9 cellular contexts compared by ENCODE assay signal in the genomic region with DNA sequence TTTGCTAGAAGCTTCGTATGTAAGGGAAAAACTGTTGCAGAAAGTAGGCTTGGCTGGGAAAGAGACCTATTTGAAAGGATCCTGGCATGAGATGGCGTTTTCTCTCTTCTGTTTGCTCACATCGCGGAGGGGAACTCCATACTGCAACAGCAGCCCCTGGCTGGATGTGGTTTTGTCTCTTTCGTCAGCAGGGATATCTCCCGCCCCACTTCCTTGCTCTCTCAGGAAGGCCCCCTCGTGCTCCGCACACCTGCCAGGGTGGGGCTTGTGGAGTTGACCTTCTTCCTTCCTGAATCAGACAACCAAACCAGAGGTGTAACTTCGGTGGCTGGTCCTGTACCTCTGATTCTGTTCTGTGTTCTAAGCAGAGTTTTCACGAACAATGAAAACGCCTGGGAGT. TPM values are rescaled to one million over a fixed set of nuclear protein-coding genes. Genes with fewer than 3 reads are reported as not detected.
DNase-seq lines count a peak whose midpoint lies in the region; ATAC-seq, FAIRE-seq and TF ChIP-seq lines count a peak whose summit lies in the region.
"Had no signal": no experiment of that assay in that cellular context is flagged by ENCODE, and none has a peak within 500 bp of the region (broad histone marks: within the 10 kb centered on the region; RNA-seq: fewer than 3 reads in every experiment).

No MANE protein-coding gene starts in this region.

- no peak overlapping the region for H2BK20ac ChIP-seq in H1 (ENCODE audit: low read length)

- H3K79me2 ChIP-seq in H1 (ENCODE audit: control insufficient read depth in 1 of 2, insufficient read depth in 2 of 2, low read length in 2 of 2), result no peaks in the 10 kb centered on the region

- no peaks in the 10 kb centered on the region for H3K36me3 ChIP-seq in H1 (ENCODE audit: control insufficient read depth in 2 of 4, insufficient read depth in 4 of 4, low read length in 3 of 4)

- no peak overlapping the region for H2BK15ac ChIP-seq in H1 (ENCODE audit: low read length)

- no peak overlapping the region for H3K27ac ChIP-seq in H1 (ENCODE audit: low read depth, low read length)
- H3K27ac ChIP-seq: testis had no signal

- H3K27me3 ChIP-seq in H1 (replicated peaks in 1 of 4; ENCODE audit: control insufficient read depth in 3 of 4, extremely low read depth in 1 of 4, insufficient read depth in 3 of 4, low read length in 3 of 4), result no peaks in the 10 kb centered on the region
- H3K27me3 ChIP-seq: testis had no signal

- H3K79me1 ChIP-seq in H1 (ENCODE audit: low read depth, low read length), result no peaks in the 10 kb centered on the region

- H3K9me3 Mint-ChIP-seq in activated B cell treated with CpG ODN at 0.5 μM for 24 hours, result no peaks in the 10 kb centered on the region

- no peaks in the 10 kb centered on the region for H4K20me1 ChIP-seq in H1 (replicated peaks in 1 of 2; ENCODE audit: control insufficient read depth in 1 of 2, insufficient read depth in 2 of 2, low read length in 2 of 2)

- H2BK5ac ChIP-seq in H1 (ENCODE audit: low read depth, low read length), result no peak overlapping the region

- H3K27me3 Mint-ChIP-seq in activated B cell treated with CpG ODN at 0.5 μM for 24 hours, result no peaks in the 10 kb centered on the region

- H3K4me3 ChIP-seq in H1 (ENCODE audit: extremely low read depth in 1 of 4, insufficient read depth in 2 of 4, low read depth in 3 of 4, low read length in 4 of 4), result no peak overlapping the region
- H3K4me3 ChIP-seq: testis had no signal

- peak overlapping the region; percentile 70 for H3K4me3 Mint-ChIP-seq in activated B cell treated with CpG ODN at 0.5 μM for 24 hours

- H3K4me1 ChIP-seq in H1 (replicated peaks in 1 of 4; ENCODE audit: control insufficient read depth in 3 of 4, insufficient read depth in 4 of 4, low read length in 3 of 4), result peaks cover 1 to 6% (median 2%) of the 10 kb centered on the region in 4 experiments; a peak in 3 of 7 replicates

- no peak for TF ChIP-seq CTCF in activated B cell treated with CpG ODN at 0.5 μM for 24 hours (IDR thresholded peaks at IDR 0.05)
- no peak for TF ChIP-seq CTCF in H1 (IDR thresholded peaks at IDR 0.05; ENCODE audit: control extremely low read depth in 1 of 3, insufficient read depth in 1 of 3, low read depth in 1 of 3, low read length in 3 of 3)

- H3K23ac ChIP-seq in H1 (ENCODE audit: insufficient read length), result no peak overlapping the region

- H3K56ac ChIP-seq in H1 (replicated peaks; ENCODE audit: insufficient read length, low read depth, low read length), result no peak overlapping the region

- H3K9me3 ChIP-seq in H1 (ENCODE audit: insufficient read depth in 2 of 2, low read depth in 1 of 2, low read length in 1 of 2), result no peaks in the 10 kb centered on the region
- H3K9me3 ChIP-seq: testis had no signal

- intact Hi-C loops in activated B cell treated with CpG ODN at 0.5 μM for 24 hours (cut with micrococcal nuclease), result no loop called here

- POLR2A ChIA-PET in activated B cell treated with CpG ODN at 0.5 μM for 24 hours (lab: Charles Lee) (interaction anchor here (1.2 to 2.4 kb wide), 3 partner anchors 22 to 142 kb away, joined by 3 to 12 read pairs (median 8); a partner anchor contains a TSS), H1 (lab: Charles Lee; ENCODE audit: partially characterized antibody) (interaction anchor here (0.7 kb wide), 1 partner anchor 17 kb away, joined by 5 read pairs; no protein-coding TSS in a partner anchor)

- no peak overlapping the region for H2AFZ ChIP-seq in H1 (ENCODE audit: low read length)

- H3K36me3 Mint-ChIP-seq in activated B cell treated with CpG ODN at 0.5 μM for 24 hours (ENCODE audit: low read depth), result no peaks in the 10 kb centered on the region

- peaks cover 50% of the 10 kb centered on the region for H3K4me1 Mint-ChIP-seq in activated B cell treated with CpG ODN at 0.5 μM for 24 hours

- no peak for TF ChIP-seq EP300 in H1 (IDR thresholded peaks at IDR 0.05; ENCODE audit: borderline replicate concordance in 1 of 2, low read depth in 2 of 2, low read length in 2 of 2)

- DNase-seq in stimulated activated naive CD4-positive, alpha-beta T cell (lab: John Stamatoyannopoulos, UW), result peak; percentile 21 to 68 (median 52)
- DNase-seq in stimulated activated naive CD4-positive, alpha-beta T cell treated with Interleukin-2 at 50 U/mL for 16 hours (lab: John Stamatoyannopoulos, UW), result no peak
- DNase-seq in activated B cell treated with CpG ODN at 0.5 μM for 24 hours, result no peak
- peak in 1 of 2 experiments; percentile 53 for DNase-seq in H1 (ENCODE audit: low read depth in 1 of 2, low spot score in 2 of 2)
- no peak for DNase-seq in NCI-H1930 (lab: John Stamatoyannopoulos, UW)
- no peak for DNase-seq in cerebellar nuclear complex (lab: John Stamatoyannopoulos, UW)
- DNase-seq in anterior cingulate cortex (lab: John Stamatoyannopoulos, UW), result no peak
- DNase-seq: testis had no signal

- peak; percentile 52 for FAIRE-seq in H1 (lab: Jason Lieb, UNC)

- H3K4ac ChIP-seq in H1 (replicated peaks; ENCODE audit: insufficient read length, low read depth, low read length), result no peak overlapping the region

- no peak for TF ChIP-seq RAD21 in H1 (IDR thresholded peaks at IDR 0.05 in 1 of 2, conservative IDR thresholded peaks at IDR 0.05 in 1 of 2; ENCODE audit: low read depth in 2 of 2, low read length in 2 of 2)

- no peaks in the 10 kb centered on the region; the same call in 1 of the 2 replicates for H3K23me2 ChIP-seq in H1 (ENCODE audit: low read depth, low read length)

- CTCF ChIA-PET in activated B cell treated with CpG ODN at 0.5 μM for 24 hours (lab: Charles Lee), result interaction anchor here (1.4 kb wide), 1 partner anchor 47 kb away, joined by 3 read pairs; no protein-coding TSS in a partner anchor
- CTCF ChIA-PET in H1 (lab: Charles Lee; ENCODE audit: partially characterized antibody), result interaction anchor here (1.0 to 3.7 kb wide), 9 partner anchors 10 to 91 kb away, joined by 3 to 20 read pairs (median 5); no protein-coding TSS in a partner anchor

- ATAC-seq in activated B cell treated with CpG ODN at 0.5 μM for 24 hours (ENCODE audit: low read depth) (peak; percentile 26), GM21447 (IDR thresholded peaks at IDR 0.05; ENCODE audit: unreplicated experiment) (no peak)

- peak overlapping the region; percentile 0; the same call in 1 of the 2 replicates for H4K8ac ChIP-seq in H1 (ENCODE audit: extremely low read depth, insufficient read depth, low read length)

- H3K4me2 ChIP-seq in H1 (ENCODE audit: insufficient read depth in 1 of 2, low read depth in 2 of 2, low read length in 2 of 2), result no peak overlapping the region

- no peak overlapping the region for H4K5ac ChIP-seq in H1 (ENCODE audit: insufficient read length, low read depth, low read length)

- H2AK5ac ChIP-seq in H1 (ENCODE audit: low read depth, low read length), result no peak overlapping the region

- H4K91ac ChIP-seq in H1 (replicated peaks; ENCODE audit: insufficient read length, low read length), result no peak overlapping the region

- no peak overlapping the region; a peak in 1 of 7 replicates for H3K9ac ChIP-seq in H1 (replicated peaks in 1 of 4; ENCODE audit: extremely low read depth in 1 of 4, low read depth in 3 of 4, low read length in 3 of 4)

- H3K27ac Mint-ChIP-seq in activated B cell treated with CpG ODN at 0.5 μM for 24 hours, result peak overlapping the region; percentile 27

- H2BK12ac ChIP-seq in H1 (ENCODE audit: low read depth, low read length), result no peak overlapping the region

- H3K18ac ChIP-seq in H1 (ENCODE audit: extremely low read depth, low read length), result no peak overlapping the region

- 77% methylated on average over 11 of the region's 11 CpGs; no CpG with 5 or more reads in 1 of the 2 experiments for WGBS in H1 (ENCODE audit: extremely low coverage in 1 of 2, insufficient coverage in 1 of 2, insufficient read length in 1 of 2, insufficient replicate concordance in 2 of 2, low coverage in 1 of 2, low lambda C conversion rate in 2 of 2, missing lambda C conversion rate in 1 of 2), 2 experiments

- no peak overlapping the region for H2BK120ac ChIP-seq in H1 (replicated peaks; ENCODE audit: low read depth, low read length)

- TF ChIP-seq POLR2A in H1 (IDR thresholded peaks at IDR 0.05; ENCODE audit: control extremely low read depth in 1 of 2, low read depth in 2 of 2, low read length in 2 of 2), result no peak

- H3K14ac ChIP-seq in H1 (ENCODE audit: insufficient read length), result no peak overlapping the region

TF ChIP-seq in H1, 55 proteins besides CTCF, POLR2A, EP300 and RAD21:
- TF ChIP-seq ZNF274 (IDR thresholded peaks at IDR 0.05; ENCODE audit: borderline replicate concordance, extremely low read depth, low read length) (no peak), MAFK (IDR thresholded peaks at IDR 0.05; ENCODE audit: low read depth, low read length) (0 out of 2 replicates have a peak, but pooled peaks have one; percentile 15)

RNA-seq across cellular contexts. Expression of a gene that starts 26.4 kb away (rescaled TPM):
- total RNA-seq in activated B cell treated with CpG ODN at 0.5 μM for 24 hours, result 0.88 and 1.00 TPM in 2 replicates
- total RNA-seq in H1 (2021; fragmentation: NEBNext Ultra II Directional; extraction: Animal tissue kit (Norgen Biotek cat#: 25700)), result 0.65 and 0.94 TPM in 2 replicates
- 0.25 and 0.41 TPM in 2 replicates for polyA plus RNA-seq in H1 (2011; rRNA removed)
- 0.71 TPM for polyA plus RNA-seq in H1 (2011; cell fraction: cytosol; rRNA removed)
- polyA plus RNA-seq in H1 (2011; cell fraction: nucleus; rRNA removed), result 0.29 TPM
- 0.67 to 0.99 TPM (median 0.90 TPM) in 4 replicates for polyA plus RNA-seq in H1 (2012, experiment 1 of 2)
- polyA plus RNA-seq in H1 (2012, experiment 2 of 2), result 0.10 TPM
- polyA plus RNA-seq in H1 (2013, experiment 1 of 2), result 0.47 TPM
- 0.53 TPM for polyA plus RNA-seq in H1 (2013, experiment 2 of 2)
- 0.09 TPM in 1 of 2 replicates, not detected in the other for polyA minus RNA-seq in H1 (2011; rRNA and poly(A)+ RNA removed)
- not detected for polyA minus RNA-seq in H1 (2011; cell fraction: cytosol; rRNA and poly(A)+ RNA removed)
- polyA minus RNA-seq in H1 (2011; cell fraction: nucleus; rRNA and poly(A)+ RNA removed), result not detected

Comparison
In these comparisons a context has a peak if more than half of its experiments do, and no peak if none do; other contexts are left out.
1. DNase-seq: peak in stimulated activated naive CD4-positive, alpha-beta T cell (6 of 6); none in stimulated activated naive CD4-positive, alpha-beta T cell treated with Interleukin-2 at 50 U/mL for 16 hours (single experiment), activated B cell treated with CpG ODN at 0.5 μM for 24 hours (single experiment), NCI-H1930 (0 of 2), cerebellar nuclear complex (0 of 2) and anterior cingulate cortex (0 of 58).